Comparison of ENCODE assay signal across 27 cellular contexts in genomic region chr5:100791376-100791775, GRCh38.
DNase-seq lines count a peak whose midpoint lies in the region; ATAC-seq, FAIRE-seq and TF ChIP-seq lines count a peak whose summit lies in the region.
"Had no signal": no experiment of that assay in that cellular context is flagged by ENCODE, and none has a peak within 500 bp of the region (broad histone marks: within the 10 kb centered on the region; RNA-seq: fewer than 3 reads in every experiment).

No MANE protein-coding gene starts in this region.

- no peak overlapping the region for H2AFZ ChIP-seq in OCI-LY3 (ENCODE audit: low read depth, low read length)

- H3K9ac ChIP-seq in OCI-LY3 (ENCODE audit: low read length) (no peak overlapping the region), kidney (ENCODE audit: low read length in 2 of 2) (no peak overlapping the region)

- intact Hi-C loops in kidney (cut with DNase I): no loop called here
- intact Hi-C loops in pancreas (cut with DNase I): no loop called here

- no peak overlapping the region for H3K27ac ChIP-seq in OCI-LY3 (ENCODE audit: low read length)
- H3K27ac ChIP-seq in kidney (ENCODE audit: low read depth in 2 of 2, low read length in 2 of 2): no peak overlapping the region
- H3K27ac ChIP-seq in pancreas: no peak overlapping the region
- H3K27ac ChIP-seq: RWPE1 had no signal

- H3K36me3 ChIP-seq in OCI-LY3 (replicated peaks; ENCODE audit: low read depth, low read length) (no peaks in the 10 kb centered on the region), kidney (ENCODE audit: control insufficient read depth in 1 of 2, insufficient read depth in 2 of 2, low read length in 2 of 2) (no peaks in the 10 kb centered on the region), pancreas (no peaks in the 10 kb centered on the region)

- peak; percentile 52 for FAIRE-seq in GM18507 (lab: Jason Lieb, UNC)
- peak; percentile 37 for FAIRE-seq in kidney (lab: Jason Lieb, UNC)
- no peak for FAIRE-seq in pancreas (lab: Jason Lieb, UNC)
- FAIRE-seq in GM12892 (lab: Jason Lieb, UNC): no peak
- FAIRE-seq: A204.1, GM12878, HTR-8/SVneo, K562 had no signal

- H4K20me1 ChIP-seq in OCI-LY3 (ENCODE audit: insufficient read depth, low read length): no peaks in the 10 kb centered on the region

- no peaks in the 10 kb centered on the region for H3K27me3 Mint-ChIP-seq in nephron (ENCODE audit: low read depth)
- H3K27me3 Mint-ChIP-seq: CD4-positive, alpha-beta memory T cell had no signal

- peak overlapping the region; percentile 90 for H3K4me2 ChIP-seq in OCI-LY3 (ENCODE audit: low read length)

- peaks cover 46% of the 10 kb centered on the region for H3K4me1 ChIP-seq in OCI-LY3 (ENCODE audit: low read length)
- H3K4me1 ChIP-seq in kidney (ENCODE audit: control insufficient read depth in 1 of 2, insufficient read depth in 1 of 2, low read depth in 1 of 2, low read length in 2 of 2): no peaks in the 10 kb centered on the region
- H3K4me1 ChIP-seq in pancreas: peaks cover 0 to 10% (median 5%) of the 10 kb centered on the region in 3 donors

- peak overlapping the region; percentile 84 to 93 (median 85) for H3K27ac Mint-ChIP-seq in nephron
- no peak overlapping the region for H3K27ac Mint-ChIP-seq in stimulated activated effector memory CD8-positive, alpha-beta T cell treated with anti-CD3 and anti-CD28 coated beads, Interleukin-12 subunit alpha, Interleukin-12 subunit beta, amount 100 ng/mL, for 72 hours
- H3K27ac Mint-ChIP-seq: CD4-positive, alpha-beta memory T cell had no signal

- H3K36me3 Mint-ChIP-seq in nephron (ENCODE audit: low read depth): no peaks in the 10 kb centered on the region
- no peaks in the 10 kb centered on the region for H3K36me3 Mint-ChIP-seq in stimulated activated effector memory CD8-positive, alpha-beta T cell treated with anti-CD3 and anti-CD28 coated beads, Interleukin-12 subunit alpha, Interleukin-12 subunit beta, amount 100 ng/mL, for 72 hours
- H3K36me3 Mint-ChIP-seq: CD4-positive, alpha-beta memory T cell had no signal

- no peaks in the 10 kb centered on the region for H3K9me3 Mint-ChIP-seq in nephron
- no peaks in the 10 kb centered on the region for H3K9me3 Mint-ChIP-seq in stimulated activated effector memory CD8-positive, alpha-beta T cell treated with anti-CD3 and anti-CD28 coated beads, Interleukin-12 subunit alpha, Interleukin-12 subunit beta, amount 100 ng/mL, for 72 hours

- no peak overlapping the region for H3K4me3 Mint-ChIP-seq in nephron
- H3K4me3 Mint-ChIP-seq in stimulated activated effector memory CD8-positive, alpha-beta T cell treated with anti-CD3 and anti-CD28 coated beads, Interleukin-12 subunit alpha, Interleukin-12 subunit beta, amount 100 ng/mL, for 72 hours: no peak overlapping the region
- H3K4me3 Mint-ChIP-seq: CD4-positive, alpha-beta memory T cell had no signal

- TF ChIP-seq CTCF in OCI-LY3 (IDR thresholded peaks at IDR 0.05; ENCODE audit: low read depth, low read length) (no peak), kidney (IDR thresholded peaks at IDR 0.05; ENCODE audit: borderline replicate concordance, extremely low read depth, insufficient read depth) (no peak), nephron (IDR thresholded peaks at IDR 0.05; ENCODE audit: unreplicated experiment in 3 of 3) (no peak), pancreas (IDR thresholded peaks at IDR 0.05) (no peak)

- no peaks in the 10 kb centered on the region for H3K79me2 ChIP-seq in OCI-LY3 (ENCODE audit: low read length)

- H3K4me1 Mint-ChIP-seq in nephron: peaks cover 9% of the 10 kb centered on the region
- no peaks in the 10 kb centered on the region for H3K4me1 Mint-ChIP-seq in stimulated activated effector memory CD8-positive, alpha-beta T cell treated with anti-CD3 and anti-CD28 coated beads, Interleukin-12 subunit alpha, Interleukin-12 subunit beta, amount 100 ng/mL, for 72 hours
- H3K4me1 Mint-ChIP-seq: CD4-positive, alpha-beta memory T cell had no signal

- H3K9me3 ChIP-seq in OCI-LY3 (ENCODE audit: insufficient read depth, low read length) (no peaks in the 10 kb centered on the region; the same call in 1 of the 2 replicates), kidney (ENCODE audit: control insufficient read depth in 1 of 2, low read length in 2 of 2) (no peaks in the 10 kb centered on the region), pancreas (no peaks in the 10 kb centered on the region)

- WGBS in pancreas, 2 donors: 68 to 72% methylated on average over 2 of the region's 2 CpGs

- no peak for DNase-seq in GM18507 (ENCODE audit: extremely low spot score, insufficient read length, low read depth)
- DNase-seq in kidney: no peak
- DNase-seq in stimulated activated effector memory CD8-positive, alpha-beta T cell treated with anti-CD3 and anti-CD28 coated beads, Interleukin-12 subunit alpha, Interleukin-12 subunit beta, amount 100 ng/mL, for 72 hours (ENCODE audit: low spot score in 2 of 2): no peak
- DNase-seq in pancreas: no peak
- no peak for DNase-seq in GM12892 (ENCODE audit: insufficient read length)
- DNase-seq: C1 segment of cervical spinal cord; Caco-2; CD4-positive, alpha-beta memory T cell; DMS 273 treated with DMSO at 0.1 percent for 48 hours; DMS79; EL; GDM1; NCI-H1105 treated with DMSO at 0.1 percent for 48 hours; NCI-H146; NCI-H2029; NCI-H446; NCI-H524 treated with DMSO at 0.1 percent for 48 hours; NCI-H774; SHP77 had no signal

- H3K27me3 ChIP-seq in OCI-LY3 (ENCODE audit: low read depth, low read length) (no peaks in the 10 kb centered on the region), pancreas (no peaks in the 10 kb centered on the region)

- TF ChIP-seq POLR2A in GM12892 (IDR thresholded peaks at IDR 0.05; ENCODE audit: low read depth, low read length): no peak

- no peak overlapping the region for H3K4me3 ChIP-seq in OCI-LY3 (ENCODE audit: low read length)
- H3K4me3 ChIP-seq in kidney (ENCODE audit: low read length in 2 of 2): no peak overlapping the region
- no peak overlapping the region for H3K4me3 ChIP-seq in pancreas
- H3K4me3 ChIP-seq: GM12878, K562 had no signal

- no peak for ATAC-seq in HG03354 (IDR thresholded peaks at IDR 0.05; ENCODE audit: poor library complexity, severe bottlenecking, unreplicated experiment)
- no peak for ATAC-seq in stimulated activated effector memory CD8-positive, alpha-beta T cell treated with anti-CD3 and anti-CD28 coated beads, Interleukin-12 subunit alpha, Interleukin-12 subunit beta, amount 100 ng/mL, for 72 hours
- no peak for ATAC-seq in pancreas
- ATAC-seq: GM12878, K562 had no signal
